Comparison of ENCODE assay signal across 29 cellular contexts in genomic region chr2:230886207-230886606, GRCh38. TPM values are rescaled to one million over a fixed set of nuclear protein-coding genes. Genes with fewer than 3 reads are reported as not detected.
A peak's percentile ranks its signal among the peaks of the same experiment; 100 is the strongest.
DNase-seq lines count a peak whose midpoint lies in the region; ATAC-seq, FAIRE-seq and TF ChIP-seq lines count a peak whose summit lies in the region.
"Had no signal": no experiment of that assay in that cellular context is flagged by ENCODE, and none has a peak within 500 bp of the region (broad histone marks: within the 10 kb centered on the region; RNA-seq: fewer than 3 reads in every experiment).

No MANE protein-coding gene starts in this region.

- TF ChIP-seq CTCF in kidney (IDR thresholded peaks at IDR 0.05; ENCODE audit: borderline replicate concordance, extremely low read depth, insufficient read depth), result no peak

- no peaks in the 10 kb centered on the region for H3K9me3 Mint-ChIP-seq in activated naive CD4-positive, alpha-beta T cell treated with anti-CD3 and anti-CD28 coated beads, Interleukin-2, amount 10 ng/mL, durations not matched to agents 7 days and 5 days
- no peaks in the 10 kb centered on the region for H3K9me3 Mint-ChIP-seq in activated T-cell treated with anti-CD3 and anti-CD28 coated beads, Interleukin-2, amount 50 U/mL, for 4 hours
- H3K9me3 Mint-ChIP-seq: activated T-cell treated with anti-CD3 and anti-CD28 coated beads, Interleukin-2, amount 50 U/mL, for 72 hours; CD4-positive, alpha-beta memory T cell; stimulated activated effector memory CD8-positive, alpha-beta T cell treated with anti-CD3 and anti-CD28 coated beads, Interleukin-12 subunit alpha, Interleukin-12 subunit beta, amount 100 ng/mL, for 72 hours had no signal

- H3K9ac ChIP-seq in kidney (ENCODE audit: low read length in 2 of 2), result no peak overlapping the region

- H3K36me3 ChIP-seq in kidney (ENCODE audit: control insufficient read depth in 1 of 2, insufficient read depth in 2 of 2, low read length in 2 of 2) (no peaks in the 10 kb centered on the region), H7 (replicated peaks; ENCODE audit: control insufficient read depth, insufficient read depth, low read length) (no peaks in the 10 kb centered on the region)
- H3K36me3 ChIP-seq: adrenal gland, brain microvascular endothelial cell, upper lobe of left lung had no signal

- H3K4me1 ChIP-seq in kidney (ENCODE audit: control insufficient read depth in 1 of 2, insufficient read depth in 1 of 2, low read depth in 1 of 2, low read length in 2 of 2), result no peaks in the 10 kb centered on the region
- H3K4me1 ChIP-seq: adrenal gland, upper lobe of left lung had no signal

- H3K4me3 Mint-ChIP-seq in activated naive CD4-positive, alpha-beta T cell treated with anti-CD3 and anti-CD28 coated beads, Interleukin-2, amount 10 ng/mL, durations not matched to agents 7 days and 5 days, result no peak overlapping the region
- no peak overlapping the region for H3K4me3 Mint-ChIP-seq in activated T-cell treated with anti-CD3 and anti-CD28 coated beads, Interleukin-2, amount 50 U/mL, for 4 hours
- H3K4me3 Mint-ChIP-seq: activated T-cell treated with anti-CD3 and anti-CD28 coated beads, Interleukin-2, amount 50 U/mL, for 72 hours; CD4-positive, alpha-beta memory T cell; stimulated activated effector memory CD8-positive, alpha-beta T cell treated with anti-CD3 and anti-CD28 coated beads, Interleukin-12 subunit alpha, Interleukin-12 subunit beta, amount 100 ng/mL, for 72 hours had no signal

- H3K27ac ChIP-seq in angular gyrus (ENCODE audit: low read depth, low read length) (peak overlapping the region; percentile 92), kidney (ENCODE audit: low read depth in 2 of 2, low read length in 2 of 2) (no peak overlapping the region), temporal lobe (ENCODE audit: low read depth, low read length) (peak overlapping the region; percentile 93)
- H3K27ac ChIP-seq: adrenal gland, brain microvascular endothelial cell, PC-9, upper lobe of left lung had no signal

- CTCF ChIA-PET in activated naive CD4-positive, alpha-beta T cell treated with anti-CD3 and anti-CD28 coated beads, Interleukin-2, amount 10 ng/mL, durations not matched to agents 7 days and 5 days (lab: Charles Lee), result no interaction called here

- peak; percentile 10 for DNase-seq in activated naive CD4-positive, alpha-beta T cell treated with anti-CD3 and anti-CD28 coated beads, Interleukin-2, amount 10 ng/mL, durations not matched to agents 7 days and 5 days
- DNase-seq in activated naive CD4-positive, alpha-beta T cell treated with Interleukin-2 at 50 U/mL for 16 hours, result no peak
- peak; percentile 32 for DNase-seq in kidney
- DNase-seq in cerebellar nuclear complex (lab: John Stamatoyannopoulos, UW), result no peak
- no peak for DNase-seq in activated T-cell treated with anti-CD3 and anti-CD28 coated beads, Interleukin-2, amount 50 U/mL, for 4 hours
- no peak for DNase-seq in H7
- DNase-seq: activated CD4-positive, alpha-beta T cell treated with anti-CD3 and anti-CD28 coated beads, Interleukin-2, amount 50 U/mL, for 4 hours; activated T-cell treated with anti-CD3 and anti-CD28 coated beads, Interleukin-2, amount 50 U/mL, for 72 hours; CD4-positive, alpha-beta memory T cell; effector memory CD4-positive, alpha-beta T cell; naive B cell; NCI-H1930; NCI-H226; NCI-H526 treated with DMSO at 0.1 percent for 48 hours; PC-9; stimulated activated CD4-positive, alpha-beta T cell treated with anti-CD3 and anti-CD28 coated beads, Interleukin-15, amount 100 ng/mL, for 24 hours; stimulated activated CD4-positive, alpha-beta T cell treated with anti-CD3 and anti-CD28 coated beads, Interleukin-4, amount 100 ng/mL, for 4 hours; upper lobe of left lung had no signal

- no peaks in the 10 kb centered on the region for H3K36me3 Mint-ChIP-seq in activated naive CD4-positive, alpha-beta T cell treated with anti-CD3 and anti-CD28 coated beads, Interleukin-2, amount 10 ng/mL, durations not matched to agents 7 days and 5 days
- no peaks in the 10 kb centered on the region for H3K36me3 Mint-ChIP-seq in activated T-cell treated with anti-CD3 and anti-CD28 coated beads, Interleukin-2, amount 50 U/mL, for 4 hours (ENCODE audit: insufficient read depth)
- H3K36me3 Mint-ChIP-seq: CD4-positive, alpha-beta memory T cell; naive B cell had no signal

- peaks cover 4% of the 10 kb centered on the region for H3K4me1 Mint-ChIP-seq in activated naive CD4-positive, alpha-beta T cell treated with anti-CD3 and anti-CD28 coated beads, Interleukin-2, amount 10 ng/mL, durations not matched to agents 7 days and 5 days
- peaks cover 11% of the 10 kb centered on the region for H3K4me1 Mint-ChIP-seq in activated T-cell treated with anti-CD3 and anti-CD28 coated beads, Interleukin-2, amount 50 U/mL, for 4 hours (ENCODE audit: low read depth)

- intact Hi-C loops in kidney (cut with DNase I), result no loop called here

- H3K27ac Mint-ChIP-seq in activated naive CD4-positive, alpha-beta T cell treated with anti-CD3 and anti-CD28 coated beads, Interleukin-2, amount 10 ng/mL, durations not matched to agents 7 days and 5 days, result no peak overlapping the region
- H3K27ac Mint-ChIP-seq: activated T-cell treated with anti-CD3 and anti-CD28 coated beads, Interleukin-2, amount 50 U/mL, for 72 hours; CD4-positive, alpha-beta memory T cell; stimulated activated effector memory CD8-positive, alpha-beta T cell treated with anti-CD3 and anti-CD28 coated beads, Interleukin-12 subunit alpha, Interleukin-12 subunit beta, amount 100 ng/mL, for 72 hours had no signal

- no peaks in the 10 kb centered on the region for H3K9me3 ChIP-seq in kidney (ENCODE audit: control insufficient read depth in 1 of 2, low read length in 2 of 2)
- H3K9me3 ChIP-seq: adrenal gland, upper lobe of left lung had no signal

- H3K27me3 Mint-ChIP-seq in activated naive CD4-positive, alpha-beta T cell treated with anti-CD3 and anti-CD28 coated beads, Interleukin-2, amount 10 ng/mL, durations not matched to agents 7 days and 5 days, result peaks cover 41% of the 10 kb centered on the region
- peaks cover 6% of the 10 kb centered on the region for H3K27me3 Mint-ChIP-seq in activated T-cell treated with anti-CD3 and anti-CD28 coated beads, Interleukin-2, amount 50 U/mL, for 4 hours (ENCODE audit: low read depth)

- no peaks in the 10 kb centered on the region for H3K27me3 ChIP-seq in H7 (ENCODE audit: control insufficient read depth, insufficient read depth, low read length)
- H3K27me3 ChIP-seq: adrenal gland, brain microvascular endothelial cell, upper lobe of left lung had no signal

- no peak for ATAC-seq in activated T-cell treated with anti-CD3 and anti-CD28 coated beads, Interleukin-2, amount 50 U/mL, for 4 hours
- ATAC-seq: activated CD4-positive, CD25-positive, alpha-beta regulatory T cell treated with anti-CD3 and anti-CD28 coated beads, Interleukin-2, amount 50 U/mL, for 24 hours; activated T-cell treated with anti-CD3 and anti-CD28 coated beads, Interleukin-2, amount 50 U/mL, for 72 hours; Right ventricle myocardium inferior; stimulated activated effector memory CD8-positive, alpha-beta T cell treated with anti-CD3 and anti-CD28 coated beads, Interleukin-12 subunit alpha, Interleukin-12 subunit beta, amount 100 ng/mL, for 72 hours had no signal

- H3K4me3 ChIP-seq in kidney (ENCODE audit: low read length in 2 of 2) (no peak overlapping the region), H7 (ENCODE audit: insufficient read depth, low read depth, low read length) (no peak overlapping the region)
- H3K4me3 ChIP-seq: adrenal gland, PC-9, upper lobe of left lung had no signal

- FAIRE-seq in kidney (lab: Jason Lieb, UNC), result no peak
- FAIRE-seq: colon had no signal

RNA-seq across cellular contexts. Expression of gene ITM2C, which starts 21.5 kb away (rescaled TPM):
- total RNA-seq in kidney, result 1,131 TPM
- 308 TPM for polyA plus RNA-seq in kidney (ENCODE audit: insufficient read depth, low read depth, low replicate concordance)
- total RNA-seq in temporal lobe, result 116 TPM
- 10 to 100 TPM; 17.2 to 29.4 (median 22.1) TPM for total RNA-seq in activated T-cell treated with anti-CD3 and anti-CD28 coated beads, Interleukin-2, amount 50 U/mL, for 4 hours
- 392 and 393 TPM in 2 replicates for total RNA-seq in H7 (2014; rRNA removed; shearing (Covaris generic))

RNA-seq across cellular contexts. Expression of gene GPR55, which starts 38.8 kb away (rescaled TPM):
- 0.69 TPM for total RNA-seq in kidney
- not detected for polyA plus RNA-seq in kidney (ENCODE audit: insufficient read depth, low read depth, low replicate concordance)
- not detected for total RNA-seq in temporal lobe
- total RNA-seq in activated T-cell treated with anti-CD3 and anti-CD28 coated beads, Interleukin-2, amount 50 U/mL, for 4 hours, result 1 to 10 TPM; 1.2 to 1.6 (median 1.5) TPM
- total RNA-seq in H7 (2014; rRNA removed; shearing (Covaris generic)), result 0.04 TPM in 1 of 2 replicates, not detected in the other
- total RNA-seq: Daoy, glomerular endothelial cell, osteoblast, PC-9, Right ventricle myocardium inferior had no signal

Comparison
In these comparisons a context has a peak if more than half of its experiments do, and no peak if none do; other contexts are left out.
1. DNase-seq: peak in activated naive CD4-positive, alpha-beta T cell treated with anti-CD3 and anti-CD28 coated beads, Interleukin-2, amount 10 ng/mL, durations not matched to agents 7 days and 5 days (single experiment) and kidney (single experiment); none in activated naive CD4-positive, alpha-beta T cell treated with Interleukin-2 at 50 U/mL for 16 hours (single experiment), cerebellar nuclear complex (0 of 2), activated T-cell treated with anti-CD3 and anti-CD28 coated beads, Interleukin-2, amount 50 U/mL, for 4 hours (single experiment) and H7 (single experiment).
2. H3K27ac ChIP-seq: peak in angular gyrus (single experiment) and temporal lobe (single experiment); none in kidney (0 of 2).